In the genomic region with DNA sequence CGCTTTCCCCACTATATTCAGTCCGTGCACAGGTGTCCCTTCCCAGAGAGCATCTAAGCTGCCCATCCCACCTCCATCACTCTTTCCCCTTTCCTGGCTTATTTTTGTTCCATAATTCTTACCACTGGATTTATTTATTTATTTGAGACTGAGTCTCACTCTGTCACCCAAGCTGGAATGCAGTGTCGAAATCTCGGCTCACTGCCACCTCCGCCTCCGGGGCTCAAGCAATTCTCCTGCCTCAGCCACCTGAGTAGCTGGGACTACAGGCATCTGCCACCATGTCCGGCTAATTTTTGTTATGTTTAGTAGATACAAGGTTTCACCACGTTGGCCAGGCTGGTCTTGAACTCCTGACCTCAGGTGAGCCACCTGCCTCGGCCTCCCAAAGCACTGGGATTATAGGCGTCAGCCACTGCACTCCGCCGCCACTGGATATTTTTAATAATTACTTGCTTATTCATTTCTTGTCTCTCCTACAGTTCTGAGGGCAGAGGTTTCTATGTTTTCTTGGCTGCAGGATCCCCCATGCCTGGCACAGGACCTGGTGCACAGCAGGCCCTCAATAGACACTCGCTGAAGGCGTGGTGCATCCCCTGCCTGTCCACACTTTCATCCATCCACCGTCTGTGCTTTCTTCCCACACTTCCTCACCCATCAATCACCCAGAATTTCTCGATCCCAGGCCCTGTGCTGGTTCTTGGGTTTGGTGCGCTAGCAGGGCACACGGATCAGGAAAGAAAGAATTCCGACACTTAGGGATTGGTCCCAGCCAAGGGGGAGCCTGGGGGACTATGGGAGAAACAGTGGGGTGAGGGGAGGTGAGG, we compare ENCODE assay signal across 11 cellular contexts. TPM values are rescaled to one million over a fixed set of nuclear protein-coding genes. Genes with fewer than 3 reads are reported as not detected.
DNase-seq lines count a peak whose midpoint lies in the region; ATAC-seq and TF ChIP-seq lines count a peak whose summit lies in the region.
"Had no signal": no experiment of that assay in that cellular context is flagged by ENCODE, and none has a peak within 500 bp of the region (broad histone marks: within the 10 kb centered on the region; RNA-seq: fewer than 3 reads in every experiment).

No MANE protein-coding gene starts in this region.

- no peaks in the 10 kb centered on the region for H3K79me2 ChIP-seq in H9 (ENCODE audit: insufficient read depth, low read length)

- no peak for TF ChIP-seq POLR2A in spleen (IDR thresholded peaks at IDR 0.05)

- H4K5ac ChIP-seq in H9 (ENCODE audit: insufficient read length, low read depth, low read length) = no peak overlapping the region

- no peaks in the 10 kb centered on the region for H3K36me3 Mint-ChIP-seq in H9 (ENCODE audit: insufficient read depth in 1 of 3, low read depth in 3 of 3)
- H3K36me3 Mint-ChIP-seq in WTC11 = no peaks in the 10 kb centered on the region
- peaks cover 0 to 4% (median under 1%) of the 10 kb centered on the region in 3 donors for H3K36me3 Mint-ChIP-seq in immature natural killer cell
- H3K36me3 Mint-ChIP-seq: IgD-negative memory B cell had no signal

- peak overlapping the region in 2 of 3 experiments; percentile 56 to 69; a peak in 3 of 7 replicates for H3K27ac Mint-ChIP-seq in H9
- H3K27ac Mint-ChIP-seq in WTC11 = 0 out of 2 replicates have a peak overlapping the region, but pooled peaks have one; percentile 20
- peak overlapping the region in 4 of 6 donors; percentile 16 to 78 (median 66) for H3K27ac Mint-ChIP-seq in immature natural killer cell
- H3K27ac Mint-ChIP-seq: IgD-negative memory B cell had no signal

- H3K4me1 Mint-ChIP-seq in H9 = peaks cover 21 to 45% of the 10 kb centered on the region in 2 experiments
- peaks cover 19% of the 10 kb centered on the region for H3K4me1 Mint-ChIP-seq in WTC11
- H3K4me1 Mint-ChIP-seq in immature natural killer cell = peaks cover 40 to 43% of the 10 kb centered on the region in 2 donors

- no peak overlapping the region for H2AK5ac ChIP-seq in H9 (ENCODE audit: insufficient read length, low read length)

- no peaks in the 10 kb centered on the region for H3K23me2 ChIP-seq in H9 (ENCODE audit: insufficient read length, low read depth, low read length, poor library complexity, severe bottlenecking)

- H2BK15ac ChIP-seq in H9 (ENCODE audit: low read depth, low read length) = no peak overlapping the region

- ATAC-seq in WTC11 = no peak
- ATAC-seq in HG03520 (IDR thresholded peaks at IDR 0.05; ENCODE audit: unreplicated experiment) = no peak
- ATAC-seq in HG02759 (IDR thresholded peaks at IDR 0.05; ENCODE audit: unreplicated experiment) = no peak

- no peak overlapping the region for H3K18ac ChIP-seq in H9 (ENCODE audit: insufficient read length, low read depth, low read length)

- H2BK12ac ChIP-seq in H9 (ENCODE audit: insufficient read length, low read depth, low read length) = no peak overlapping the region

- H3K4me3 ChIP-seq in spleen = no peak overlapping the region
- H3K4me3 ChIP-seq: thoracic aorta had no signal

- H2AFZ ChIP-seq in H9 (ENCODE audit: low read length) = no peak overlapping the region

- CTCF ChIA-PET in WTC11 (lab: Charles Lee) = interaction anchor here (1.0 to 5.2 kb wide), 4 partner anchors 9 to 42 kb away, joined by 5 to 25 read pairs (median 6); no protein-coding TSS in a partner anchor

- H4K91ac ChIP-seq in H9 (ENCODE audit: insufficient read length, low read depth, low read length) = no peak overlapping the region

- TF ChIP-seq CTCF in H9 (conservative IDR thresholded peaks at IDR 0.05) (no peak), WTC11 (IDR thresholded peaks at IDR 0.05) (no peak), spleen (IDR thresholded peaks at IDR 0.05 in 8 of 11, conservative IDR thresholded peaks at IDR 0.05 in 3 of 11) (no peak)

- no peak overlapping the region for H2BK20ac ChIP-seq in H9 (ENCODE audit: low read depth, low read length, poor library complexity, severe bottlenecking)

- intact Hi-C loops in spleen (cut with DNase I; ENCODE audit: low total_unique reads) = no loop called here

- H3K27me3 Mint-ChIP-seq in H9 (ENCODE audit: low read depth) (peaks cover 1% of the 10 kb centered on the region), WTC11 (ENCODE audit: low read depth) (no peaks in the 10 kb centered on the region), immature natural killer cell (ENCODE audit: low read depth in 3 of 3) (peaks cover 0 to 2% (median 1%) of the 10 kb centered on the region in 3 donors)

- H3K27me3 ChIP-seq in H9 (ENCODE audit: insufficient read depth, low read length) = no peaks in the 10 kb centered on the region
- peaks cover 0 to 6% (median 0%) of the 10 kb centered on the region in 7 donors for H3K27me3 ChIP-seq in spleen (replicated peaks in 1 of 7)
- H3K27me3 ChIP-seq: neutrophil had no signal

- H3K9ac ChIP-seq in H9 (ENCODE audit: extremely low read depth, insufficient read length, low read length) = no peak overlapping the region

- no peak overlapping the region for H2BK5ac ChIP-seq in H9 (ENCODE audit: insufficient read length, low read length)

- H3K4me2 ChIP-seq in H9 (ENCODE audit: insufficient read depth, insufficient read length, low read length) = no peak overlapping the region

- H4K8ac ChIP-seq in H9 (replicated peaks; ENCODE audit: insufficient read length, low read depth, low read length) = no peak overlapping the region

- no peak overlapping the region for H3K27ac ChIP-seq in H9 (ENCODE audit: insufficient read length, low read depth, low read length)
- H3K27ac ChIP-seq in spleen = no peak overlapping the region
- H3K27ac ChIP-seq: neutrophil, thoracic aorta had no signal

- H3K4me3 Mint-ChIP-seq in H9 = no peak overlapping the region
- no peak overlapping the region for H3K4me3 Mint-ChIP-seq in WTC11
- peak overlapping the region in 1 of 5 donors; percentile 50 for H3K4me3 Mint-ChIP-seq in immature natural killer cell
- H3K4me3 Mint-ChIP-seq: IgD-negative memory B cell had no signal

- H3K9me3 ChIP-seq in H9 (ENCODE audit: control insufficient read depth, low read depth, low read length) (no peaks in the 10 kb centered on the region), spleen (no peaks in the 10 kb centered on the region)
- H3K9me3 ChIP-seq: neutrophil, thoracic aorta had no signal

- no peak overlapping the region for H3T11ph ChIP-seq in H9 (ENCODE audit: low read length)

- H3K4me1 ChIP-seq in H9 (ENCODE audit: insufficient read depth, low read length) = no peaks in the 10 kb centered on the region
- H3K4me1 ChIP-seq in spleen = peaks cover 0 to 9% (median 0%) of the 10 kb centered on the region in 6 donors

- no peak overlapping the region for H2BK120ac ChIP-seq in H9 (ENCODE audit: low read depth, low read length, poor library complexity, severe bottlenecking)

- H3K36me3 ChIP-seq in spleen = no peaks in the 10 kb centered on the region
- H3K36me3 ChIP-seq: neutrophil, thoracic aorta had no signal

- H3K23ac ChIP-seq in H9 (ENCODE audit: insufficient read length, low read depth, low read length) = no peak overlapping the region

- H3K56ac ChIP-seq in H9 (ENCODE audit: insufficient read length, low read depth, low read length) = no peak overlapping the region

- H3K9me3 Mint-ChIP-seq in H9 = no peaks in the 10 kb centered on the region
- H3K9me3 Mint-ChIP-seq in WTC11 = no peaks in the 10 kb centered on the region
- no peaks in the 10 kb centered on the region for H3K9me3 Mint-ChIP-seq in immature natural killer cell
- H3K9me3 Mint-ChIP-seq: IgD-negative memory B cell had no signal

- H3K14ac ChIP-seq in H9 (ENCODE audit: insufficient read depth, low read length) = no peak overlapping the region

- POLR2A ChIA-PET in WTC11 (lab: Charles Lee) = no interaction called here

- no peaks in the 10 kb centered on the region for H4K20me1 ChIP-seq in H9 (ENCODE audit: control insufficient read depth, insufficient read depth, insufficient read length)

- WGBS in H9 (ENCODE audit: extremely low coverage, insufficient read length, low lambda C conversion rate) = no CpG with 5 or more reads among the region's 19 CpGs
- 80 to 91% (median 88%) methylated on average over 19 of the region's 19 CpGs for WGBS in spleen, 5 donors

- DNase-seq in H9 = peak; percentile 9
- peak; percentile 6 for DNase-seq in WTC11 (ENCODE audit: low spot score)
- DNase-seq in immature natural killer cell = no peak
- peak; percentile 36 for DNase-seq in spleen
- DNase-seq in stimulated activated naive CD4-positive, alpha-beta T cell treated with Interleukin-2 at 50 U/mL for 16 hours (lab: John Stamatoyannopoulos, UW) = no peak
- DNase-seq: activated CD4-positive, alpha-beta T cell treated with anti-CD3 and anti-CD28 coated beads for 1 hour had no signal

- no peak overlapping the region for H3K4ac ChIP-seq in H9 (ENCODE audit: low read depth, low read length)

- H3K79me1 ChIP-seq in H9 (ENCODE audit: insufficient read depth, low read depth, low read length, poor library complexity, severe bottlenecking) = no peaks in the 10 kb centered on the region

TF ChIP-seq in WTC11, 78 proteins besides CTCF, POLR2A, EP300 and RAD21:
- no peak for TF ChIP-seq ZBTB21 (CRISPR knock-in tag; IDR thresholded peaks at IDR 0.05; ENCODE audit: borderline replicate concordance)
- TF ChIP-seq, protein P1, sequence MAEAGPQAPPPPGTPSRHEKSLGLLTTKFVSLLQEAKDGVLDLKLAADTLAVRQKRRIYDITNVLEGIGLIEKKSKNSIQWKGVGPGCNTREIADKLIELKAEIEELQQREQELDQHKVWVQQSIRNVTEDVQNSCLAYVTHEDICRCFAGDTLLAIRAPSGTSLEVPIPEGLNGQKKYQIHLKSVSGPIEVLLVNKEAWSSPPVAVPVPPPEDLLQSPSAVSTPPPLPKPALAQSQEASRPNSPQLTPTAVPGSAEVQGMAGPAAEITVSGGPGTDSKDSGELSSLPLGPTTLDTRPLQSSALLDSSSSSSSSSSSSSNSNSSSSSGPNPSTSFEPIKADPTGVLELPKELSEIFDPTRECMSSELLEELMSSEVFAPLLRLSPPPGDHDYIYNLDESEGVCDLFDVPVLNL (CRISPR knock-in tag; IDR thresholded peaks at IDR 0.05; ENCODE audit: borderline replicate concordance, low read depth) = no peak

RNA-seq across cellular contexts. Expression of gene ADGRG1, which starts 9.9 kb away (rescaled TPM):
- total RNA-seq in H9 (2021) (0.57 and 1.1 TPM in 2 replicates), WTC11 (2021) (1.7 to 2.6 TPM (median 2.0 TPM) in 3 replicates), spleen (10 to 100 TPM in 4 of 7 donors, 1 to 10 TPM in 3; 6.9 to 23.7 (median 10.5) TPM)
- polyA plus RNA-seq in immature natural killer cell (100 to 1,000 TPM; 218 to 784 (median 395) TPM), spleen (1 to 10 TPM; 1.0 to 2.7 (median 1.2) TPM)

RNA-seq across cellular contexts. Expression of gene ADGRG3, which starts 49.6 kb away (rescaled TPM):
- 0.46 and 0.64 TPM in 2 replicates for total RNA-seq in H9 (2021)
- 0.44 to 1.4 TPM (median 0.71 TPM) in 3 replicates for total RNA-seq in WTC11 (2021)
- 10 to 100 TPM; 13.1 to 18.4 (median 15.7) TPM for polyA plus RNA-seq in immature natural killer cell
- total RNA-seq in spleen = 100 to 1,000 TPM in 2 of 7 donors, 10 to 100 TPM in 5; 16.6 to 116 (median 34.2) TPM
- polyA plus RNA-seq in spleen = 10 to 100 TPM in 1 of 3 donors, 1 to 10 TPM in 2; 2.5 to 15.3 (median 8.5) TPM
- polyA plus RNA-seq: IgD-negative memory B cell had no signal

Comparison
In these comparisons a context has a peak if more than half of its experiments do, and no peak if none do; other contexts are left out.
1. DNase-seq: peak in H9 (single experiment), WTC11 (single experiment) and spleen (single experiment); none in immature natural killer cell (0 of 3) and stimulated activated naive CD4-positive, alpha-beta T cell treated with Interleukin-2 at 50 U/mL for 16 hours (single experiment).
2. Peak in every context shown above with its lines, with median percentiles within 50 percentile points of each other: H3K27ac Mint-ChIP-seq.